14 cellular contexts compared by ENCODE assay signal in the genomic region with DNA sequence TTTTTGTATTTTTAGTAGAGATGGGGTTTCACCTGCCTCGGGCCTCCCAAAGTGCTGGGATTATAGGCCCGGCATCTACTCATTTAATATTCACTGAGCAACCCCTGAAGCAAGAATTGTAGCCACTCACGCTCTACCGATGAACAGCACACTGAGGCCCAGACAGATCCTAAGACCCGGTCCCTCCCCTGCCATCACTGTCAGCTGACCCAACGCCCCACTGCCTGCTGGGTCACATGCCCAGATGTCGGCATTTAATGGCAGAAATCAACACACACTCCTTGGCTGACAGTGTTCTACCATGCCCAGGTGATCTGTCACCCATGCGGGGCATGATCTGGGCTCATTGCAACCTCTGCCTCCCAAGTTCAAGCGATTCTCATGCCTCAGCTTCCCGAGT. TPM values are rescaled to one million over a fixed set of nuclear protein-coding genes. Genes with fewer than 3 reads are reported as not detected.
DNase-seq lines count a peak whose midpoint lies in the region; ATAC-seq and TF ChIP-seq lines count a peak whose summit lies in the region.
"Had no signal": no experiment of that assay in that cellular context is flagged by ENCODE, and none has a peak within 500 bp of the region (broad histone marks: within the 10 kb centered on the region; RNA-seq: fewer than 3 reads in every experiment).

No MANE protein-coding gene starts in this region.

- peaks cover 42% of the 10 kb centered on the region for H3K36me3 ChIP-seq in osteoblast (ENCODE audit: insufficient read depth, low read length)
- H3K36me3 ChIP-seq in effector memory CD4-positive, alpha-beta T cell (ENCODE audit: control insufficient read depth, insufficient read depth, low read length), result peaks cover 15% of the 10 kb centered on the region

- H3K4me1 Mint-ChIP-seq in activated T-cell treated with anti-CD3 and anti-CD28 coated beads, Interleukin-2, amount 50 U/mL, for 72 hours (ENCODE audit: low read depth), result peaks cover 7% of the 10 kb centered on the region
- peaks cover 10% of the 10 kb centered on the region for H3K4me1 Mint-ChIP-seq in activated T-cell treated with anti-CD3 and anti-CD28 coated beads, Interleukin-2, amount 50 U/mL, for 4 hours (ENCODE audit: low read depth)
- peaks cover 10% of the 10 kb centered on the region for H3K4me1 Mint-ChIP-seq in activated T-helper 2 cell treated with anti-CD3 and anti-CD28 coated beads, Interferon-gamma antibody, Interleukin-2, Interleukin-4, amounts not matched to agents 10 μg/mL and 5 μg/mL and 100 μg/mL, durations not matched to agents 14 hours and 24 hours and 36 hours (ENCODE audit: low read depth)

- H3K27ac Mint-ChIP-seq in activated T-cell treated with anti-CD3 and anti-CD28 coated beads, Interleukin-2, amount 50 U/mL, for 72 hours, result peak overlapping the region; percentile 35
- peak overlapping the region; percentile 57 for H3K27ac Mint-ChIP-seq in activated T-helper 2 cell treated with anti-CD3 and anti-CD28 coated beads, Interferon-gamma antibody, Interleukin-2, Interleukin-4, amounts not matched to agents 10 μg/mL and 5 μg/mL and 100 μg/mL, durations not matched to agents 14 hours and 24 hours and 36 hours
- H3K27ac Mint-ChIP-seq: CD4-positive, alpha-beta T cell had no signal

- H4K20me1 ChIP-seq in osteoblast (ENCODE audit: insufficient read depth, low read length), result no peaks in the 10 kb centered on the region

- H3K4me1 ChIP-seq in osteoblast (ENCODE audit: insufficient read depth, low read length), result no peaks in the 10 kb centered on the region
- no peaks in the 10 kb centered on the region for H3K4me1 ChIP-seq in effector memory CD4-positive, alpha-beta T cell (ENCODE audit: control insufficient read depth, insufficient read depth, low read length, poor library complexity, severe bottlenecking)

- no peak overlapping the region for H2AFZ ChIP-seq in osteoblast (ENCODE audit: low read length)
- H2AFZ ChIP-seq: PC-9 had no signal

- no peaks in the 10 kb centered on the region for H3K79me2 ChIP-seq in osteoblast (ENCODE audit: insufficient read depth, low read length)

- no peak overlapping the region for H3K4me2 ChIP-seq in osteoblast (ENCODE audit: insufficient read depth, low read length)
- H3K4me2 ChIP-seq: PC-9 had no signal

- H3K9me3 ChIP-seq in osteoblast (ENCODE audit: low read depth, low read length), result no peaks in the 10 kb centered on the region
- no peaks in the 10 kb centered on the region for H3K9me3 ChIP-seq in effector memory CD4-positive, alpha-beta T cell (ENCODE audit: control insufficient read depth, low read length)

- no peaks in the 10 kb centered on the region for H3K27me3 ChIP-seq in osteoblast (ENCODE audit: insufficient read depth, low read length)
- H3K27me3 ChIP-seq in effector memory CD4-positive, alpha-beta T cell (replicated peaks; ENCODE audit: control insufficient read depth, insufficient read depth, low read length, poor library complexity, severe bottlenecking), result no peaks in the 10 kb centered on the region

- no peaks in the 10 kb centered on the region for H3K9me3 Mint-ChIP-seq in activated T-cell treated with anti-CD3 and anti-CD28 coated beads, Interleukin-2, amount 50 U/mL, for 72 hours
- no peaks in the 10 kb centered on the region for H3K9me3 Mint-ChIP-seq in activated T-cell treated with anti-CD3 and anti-CD28 coated beads, Interleukin-2, amount 50 U/mL, for 4 hours
- H3K9me3 Mint-ChIP-seq in activated T-helper 2 cell treated with anti-CD3 and anti-CD28 coated beads, Interferon-gamma antibody, Interleukin-2, Interleukin-4, amounts not matched to agents 10 μg/mL and 5 μg/mL and 100 μg/mL, durations not matched to agents 14 hours and 24 hours and 36 hours, result no peaks in the 10 kb centered on the region
- H3K9me3 Mint-ChIP-seq: CD4-positive, alpha-beta T cell had no signal

- H3K36me3 Mint-ChIP-seq in activated T-cell treated with anti-CD3 and anti-CD28 coated beads, Interleukin-2, amount 50 U/mL, for 72 hours (ENCODE audit: insufficient read depth in 2 of 2), result peaks cover 2 to 14% of the 10 kb centered on the region in 2 donors
- peaks cover 17% of the 10 kb centered on the region for H3K36me3 Mint-ChIP-seq in activated T-cell treated with anti-CD3 and anti-CD28 coated beads, Interleukin-2, amount 50 U/mL, for 4 hours (ENCODE audit: insufficient read depth)
- H3K36me3 Mint-ChIP-seq in activated T-helper 2 cell treated with anti-CD3 and anti-CD28 coated beads, Interferon-gamma antibody, Interleukin-2, Interleukin-4, amounts not matched to agents 10 μg/mL and 5 μg/mL and 100 μg/mL, durations not matched to agents 14 hours and 24 hours and 36 hours (ENCODE audit: low read depth), result peaks cover 62% of the 10 kb centered on the region

- no peak for TF ChIP-seq CTCF in osteoblast (IDR thresholded peaks at IDR 0.05; ENCODE audit: extremely low read depth, low read depth, low read length)

- no peak overlapping the region for H3K4me3 ChIP-seq in osteoblast (ENCODE audit: insufficient read depth, low read length)
- no peak overlapping the region for H3K4me3 ChIP-seq in effector memory CD4-positive, alpha-beta T cell (ENCODE audit: insufficient read depth, low read depth, low read length, poor library complexity, severe bottlenecking)
- H3K4me3 ChIP-seq: PC-9 had no signal

- no peak overlapping the region for H3K4me3 Mint-ChIP-seq in activated T-cell treated with anti-CD3 and anti-CD28 coated beads, Interleukin-2, amount 50 U/mL, for 72 hours
- no peak overlapping the region for H3K4me3 Mint-ChIP-seq in activated T-cell treated with anti-CD3 and anti-CD28 coated beads, Interleukin-2, amount 50 U/mL, for 4 hours
- no peak overlapping the region for H3K4me3 Mint-ChIP-seq in activated T-helper 2 cell treated with anti-CD3 and anti-CD28 coated beads, Interferon-gamma antibody, Interleukin-2, Interleukin-4, amounts not matched to agents 10 μg/mL and 5 μg/mL and 100 μg/mL, durations not matched to agents 14 hours and 24 hours and 36 hours (ENCODE audit: low read depth)
- H3K4me3 Mint-ChIP-seq: CD4-positive, alpha-beta T cell had no signal

- no peak for DNase-seq in activated T-cell treated with anti-CD3 and anti-CD28 coated beads, Interleukin-2, amount 50 U/mL, for 72 hours
- DNase-seq in activated T-cell treated with anti-CD3 and anti-CD28 coated beads, Interleukin-2, amount 50 U/mL, for 4 hours, result no peak
- peak; percentile 2 for DNase-seq in COLO668 (lab: John Stamatoyannopoulos, UW; ENCODE audit: unreplicated experiment)
- no peak for DNase-seq in activated T-helper 2 cell treated with anti-CD3 and anti-CD28 coated beads, Interferon-gamma antibody, Interleukin-2, Interleukin-4, amounts not matched to agents 10 μg/mL and 5 μg/mL and 100 μg/mL, durations not matched to agents 14 hours and 24 hours and 36 hours (ENCODE audit: low spot score)
- peak; percentile 51 for DNase-seq in osteoblast (ENCODE audit: insufficient read length, low spot score, missing footprints)
- DNase-seq in OCI-M1 (lab: John Stamatoyannopoulos, UW), result no peak
- DNase-seq in effector memory CD4-positive, alpha-beta T cell, result no peak
- no peak for DNase-seq in NCI-H2029 (lab: John Stamatoyannopoulos, UW)
- DNase-seq: CD4-positive, alpha-beta T cell; NCI-H226; NCI-H526; PC-9 had no signal

- intact Hi-C loops in activated T-helper 2 cell treated with anti-CD3 and anti-CD28 coated beads, Interferon-gamma antibody, Interleukin-2, Interleukin-4, amounts not matched to agents 10 μg/mL and 5 μg/mL and 100 μg/mL, durations not matched to agents 14 hours and 24 hours and 36 hours (cut with micrococcal nuclease), result no loop called here

- H3K27ac ChIP-seq in osteoblast (ENCODE audit: low read depth, low read length), result no peak overlapping the region
- no peak overlapping the region for H3K27ac ChIP-seq in effector memory CD4-positive, alpha-beta T cell (ENCODE audit: insufficient read depth, low read length, poor library complexity, severe bottlenecking)
- H3K27ac ChIP-seq: PC-9 had no signal

- H3K27me3 Mint-ChIP-seq in activated T-cell treated with anti-CD3 and anti-CD28 coated beads, Interleukin-2, amount 50 U/mL, for 72 hours (ENCODE audit: low read depth), result no peaks in the 10 kb centered on the region
- H3K27me3 Mint-ChIP-seq in activated T-cell treated with anti-CD3 and anti-CD28 coated beads, Interleukin-2, amount 50 U/mL, for 4 hours (ENCODE audit: low read depth), result no peaks in the 10 kb centered on the region
- H3K27me3 Mint-ChIP-seq in activated T-helper 2 cell treated with anti-CD3 and anti-CD28 coated beads, Interferon-gamma antibody, Interleukin-2, Interleukin-4, amounts not matched to agents 10 μg/mL and 5 μg/mL and 100 μg/mL, durations not matched to agents 14 hours and 24 hours and 36 hours (ENCODE audit: low read depth), result no peaks in the 10 kb centered on the region
- H3K27me3 Mint-ChIP-seq: CD4-positive, alpha-beta T cell had no signal

- ATAC-seq in activated T-cell treated with anti-CD3 and anti-CD28 coated beads, Interleukin-2, amount 50 U/mL, for 72 hours (replicated peaks in 1 of 2), result no peak
- no peak for ATAC-seq in activated T-cell treated with anti-CD3 and anti-CD28 coated beads, Interleukin-2, amount 50 U/mL, for 4 hours

RNA-seq across cellular contexts. Expression of a gene that starts 3.2 kb away (rescaled TPM):
- not detected for total RNA-seq in activated T-cell treated with anti-CD3 and anti-CD28 coated beads, Interleukin-2, amount 50 U/mL, for 72 hours
- total RNA-seq in activated T-cell treated with anti-CD3 and anti-CD28 coated beads, Interleukin-2, amount 50 U/mL, for 4 hours, result not detected
- total RNA-seq in activated T-helper 2 cell treated with anti-CD3 and anti-CD28 coated beads, Interferon-gamma antibody, Interleukin-2, Interleukin-4, amounts not matched to agents 10 μg/mL and 5 μg/mL and 100 μg/mL, durations not matched to agents 14 hours and 24 hours and 36 hours, result 0.80 and 0.87 TPM in 2 replicates
- 0.59 TPM in 1 of 2 replicates, not detected in the other for total RNA-seq in osteoblast
- total RNA-seq: A673; CD4-positive, alpha-beta T cell; M059J; PC-9 had no signal

RNA-seq across cellular contexts. Expression of a gene that starts 10.5 kb away (rescaled TPM):
- 10 to 100 TPM; 34.7 to 42.2 TPM for total RNA-seq in activated T-cell treated with anti-CD3 and anti-CD28 coated beads, Interleukin-2, amount 50 U/mL, for 72 hours
- total RNA-seq in activated T-cell treated with anti-CD3 and anti-CD28 coated beads, Interleukin-2, amount 50 U/mL, for 4 hours, result 10 to 100 TPM; 14.4 to 17.5 (median 17.2) TPM
- total RNA-seq in activated T-helper 2 cell treated with anti-CD3 and anti-CD28 coated beads, Interferon-gamma antibody, Interleukin-2, Interleukin-4, amounts not matched to agents 10 μg/mL and 5 μg/mL and 100 μg/mL, durations not matched to agents 14 hours and 24 hours and 36 hours, result 85.1 and 89.6 TPM in 2 replicates
- 26.2 and 30.8 TPM in 2 replicates for total RNA-seq in osteoblast

RNA-seq across cellular contexts. Expression of a gene that starts 15.3 kb away (rescaled TPM):
- 100 to 1,000 TPM; 205 to 228 TPM for total RNA-seq in activated T-cell treated with anti-CD3 and anti-CD28 coated beads, Interleukin-2, amount 50 U/mL, for 72 hours
- total RNA-seq in activated T-cell treated with anti-CD3 and anti-CD28 coated beads, Interleukin-2, amount 50 U/mL, for 4 hours, result 100 to 1,000 TPM; 178 to 200 (median 193) TPM
- total RNA-seq in activated T-helper 2 cell treated with anti-CD3 and anti-CD28 coated beads, Interferon-gamma antibody, Interleukin-2, Interleukin-4, amounts not matched to agents 10 μg/mL and 5 μg/mL and 100 μg/mL, durations not matched to agents 14 hours and 24 hours and 36 hours, result 248 and 273 TPM in 2 replicates
- total RNA-seq in osteoblast, result 299 and 308 TPM in 2 replicates

RNA-seq across cellular contexts. Expression of a gene that starts 29.6 kb away (rescaled TPM):
- total RNA-seq in activated T-cell treated with anti-CD3 and anti-CD28 coated beads, Interleukin-2, amount 50 U/mL, for 72 hours, result 1 to 10 TPM; 4.4 to 5.3 TPM
- total RNA-seq in activated T-cell treated with anti-CD3 and anti-CD28 coated beads, Interleukin-2, amount 50 U/mL, for 4 hours, result under 1 TPM; 0.38 to 0.53 (median 0.40) TPM
- total RNA-seq in activated T-helper 2 cell treated with anti-CD3 and anti-CD28 coated beads, Interferon-gamma antibody, Interleukin-2, Interleukin-4, amounts not matched to agents 10 μg/mL and 5 μg/mL and 100 μg/mL, durations not matched to agents 14 hours and 24 hours and 36 hours, result 1.9 and 2.4 TPM in 2 replicates
- 12.7 and 21.4 TPM in 2 replicates for total RNA-seq in osteoblast

RNA-seq across cellular contexts. Expression of a gene that starts 37.9 kb away (rescaled TPM):
- 10 to 100 TPM; 14.2 to 17.4 TPM for total RNA-seq in activated T-cell treated with anti-CD3 and anti-CD28 coated beads, Interleukin-2, amount 50 U/mL, for 72 hours
- total RNA-seq in activated T-cell treated with anti-CD3 and anti-CD28 coated beads, Interleukin-2, amount 50 U/mL, for 4 hours, result 10 to 100 TPM; 11.0 to 15.0 (median 12.3) TPM
- total RNA-seq in activated T-helper 2 cell treated with anti-CD3 and anti-CD28 coated beads, Interferon-gamma antibody, Interleukin-2, Interleukin-4, amounts not matched to agents 10 μg/mL and 5 μg/mL and 100 μg/mL, durations not matched to agents 14 hours and 24 hours and 36 hours, result 16.0 and 16.5 TPM in 2 replicates
- total RNA-seq in osteoblast, result 1.2 and 1.4 TPM in 2 replicates

Comparison
In these comparisons a context has a peak if more than half of its experiments do, and no peak if none do; other contexts are left out.
1. DNase-seq: peak in COLO668 (single experiment) and osteoblast (single experiment); none in activated T-cell treated with anti-CD3 and anti-CD28 coated beads, Interleukin-2, amount 50 U/mL, for 72 hours (0 of 2), activated T-cell treated with anti-CD3 and anti-CD28 coated beads, Interleukin-2, amount 50 U/mL, for 4 hours (single experiment), activated T-helper 2 cell treated with anti-CD3 and anti-CD28 coated beads, Interferon-gamma antibody, Interleukin-2, Interleukin-4, amounts not matched to agents 10 μg/mL and 5 μg/mL and 100 μg/mL, durations not matched to agents 14 hours and 24 hours and 36 hours (single experiment), OCI-M1 (single experiment), effector memory CD4-positive, alpha-beta T cell (0 of 3) and NCI-H2029 (single experiment).